ENCODE assay signal across 22 cellular contexts in genomic region chr7:6440381-6440780, GRCh38.
"Had no signal": no experiment of that assay in that cellular context is flagged by ENCODE, and none has a peak within 500 bp of the region (broad histone marks: within the 10 kb centered on the region; RNA-seq: fewer than 3 reads in every experiment).

No MANE protein-coding gene starts in this region.

- H3K9me3 Mint-ChIP-seq: activated CD8-positive, alpha-beta T cell treated with anti-CD3 and anti-CD28 coated beads for 36 hours; activated T-helper 1 cell treated with anti-CD3 and anti-CD28 coated beads, Interleukin-12 subunit alpha, Interleukin-12 subunit beta, Interleukin-2, Interleukin-4 antibody, amounts not matched to agents 30 ng/mL and 10 ng/mL and 1 ng/mL, durations not matched to agents 14 hours and 24 hours and 36 hours; mesothelial cell of epicardium; natural killer cell treated with Interleukin-12 subunit alpha and Interleukin-12 subunit beta and Interleukin-15 and Interleukin-18, amount 100 ng/mL, for 72 hours; stimulated activated naive CD8-positive, alpha-beta T cell treated with anti-CD3 and anti-CD28 coated beads, Interleukin-15, Interleukin-2, amounts not matched to agents 100 ng/mL and 50 ng/mL, for 24 hours; T-helper 1 cell treated with Interleukin-12 subunit alpha and Interleukin-12 subunit beta and Interleukin-4 antibody, amounts not matched to agents 30 μg/mL and 1 μg/mL, for 36 hours had no signal

- H3K9me3 ChIP-seq: left ventricle myocardium inferior, pancreas, right lobe of liver, thyroid gland, upper lobe of right lung had no signal

- H3K4me3 ChIP-seq: left ventricle myocardium inferior, pancreas, right lobe of liver, skin epidermis, thyroid gland, upper lobe of right lung had no signal

- H3K27me3 Mint-ChIP-seq: activated CD8-positive, alpha-beta memory T cell treated with anti-CD3 and anti-CD28 coated beads, Interleukin-2, amount 10 ng/mL, durations not matched to agents 7 days and 5 days; activated CD8-positive, alpha-beta T cell treated with anti-CD3 and anti-CD28 coated beads for 36 hours; natural killer cell treated with Interleukin-12 subunit alpha and Interleukin-12 subunit beta and Interleukin-15 and Interleukin-18, amount 100 ng/mL, for 72 hours; stimulated activated naive CD8-positive, alpha-beta T cell treated with anti-CD3 and anti-CD28 coated beads, Interleukin-15, Interleukin-2, amounts not matched to agents 100 ng/mL and 50 ng/mL, for 24 hours had no signal

- DNase-seq: activated CD4-positive, alpha-beta T cell treated with anti-CD3 and anti-CD28 coated beads for 48 hours; activated CD8-positive, alpha-beta memory T cell treated with anti-CD3 and anti-CD28 coated beads, Interleukin-2, amount 10 ng/mL, durations not matched to agents 7 days and 5 days; activated CD8-positive, alpha-beta T cell treated with anti-CD3 and anti-CD28 coated beads for 36 hours; activated gamma-delta T cell; activated T-cell treated with anti-CD3 and anti-CD28 coated beads for 4 hours; anterior cingulate cortex; effector CD4-positive, alpha-beta T cell; left ventricle myocardium inferior; pancreas; right lobe of liver; stimulated activated CD4-positive, alpha-beta T cell treated with anti-CD3 and anti-CD28 coated beads, Interleukin-1b, Interleukin-23, amount 100 ng/mL, for 48 hours; substantia nigra; T1000; thyroid gland; upper lobe of right lung had no signal

- H3K27ac Mint-ChIP-seq: activated CD8-positive, alpha-beta memory T cell treated with anti-CD3 and anti-CD28 coated beads, Interleukin-2, amount 10 ng/mL, durations not matched to agents 7 days and 5 days; activated CD8-positive, alpha-beta T cell treated with anti-CD3 and anti-CD28 coated beads for 36 hours; activated T-helper 1 cell treated with anti-CD3 and anti-CD28 coated beads, Interleukin-12 subunit alpha, Interleukin-12 subunit beta, Interleukin-2, Interleukin-4 antibody, amounts not matched to agents 30 ng/mL and 10 ng/mL and 1 ng/mL, durations not matched to agents 14 hours and 24 hours and 36 hours; brain; mesothelial cell of epicardium; natural killer cell treated with Interleukin-12 subunit alpha and Interleukin-12 subunit beta and Interleukin-15 and Interleukin-18, amount 100 ng/mL, for 72 hours; stimulated activated naive CD8-positive, alpha-beta T cell treated with anti-CD3 and anti-CD28 coated beads, Interleukin-15, Interleukin-2, amounts not matched to agents 100 ng/mL and 50 ng/mL, for 24 hours; T-helper 1 cell treated with Interleukin-12 subunit alpha and Interleukin-12 subunit beta and Interleukin-4 antibody, amounts not matched to agents 30 μg/mL and 1 μg/mL, for 36 hours had no signal

- H3K27me3 ChIP-seq: pancreas, right lobe of liver, thyroid gland, upper lobe of right lung had no signal

- ATAC-seq: activated CD8-positive, alpha-beta memory T cell treated with anti-CD3 and anti-CD28 coated beads, Interleukin-2, amount 10 ng/mL, durations not matched to agents 7 days and 5 days; activated CD8-positive, alpha-beta T cell treated with anti-CD3 and anti-CD28 coated beads for 36 hours; natural killer cell treated with Interleukin-12 subunit alpha and Interleukin-12 subunit beta and Interleukin-15 and Interleukin-18, amount 100 ng/mL, for 72 hours; pancreas; right lobe of liver; upper lobe of right lung had no signal

- H3K27ac ChIP-seq: left ventricle myocardium inferior, pancreas, right lobe of liver, skin epidermis, thyroid gland, upper lobe of right lung had no signal

- H3K4me3 Mint-ChIP-seq: activated CD8-positive, alpha-beta memory T cell treated with anti-CD3 and anti-CD28 coated beads, Interleukin-2, amount 10 ng/mL, durations not matched to agents 7 days and 5 days; activated CD8-positive, alpha-beta T cell treated with anti-CD3 and anti-CD28 coated beads for 36 hours; activated T-helper 1 cell treated with anti-CD3 and anti-CD28 coated beads, Interleukin-12 subunit alpha, Interleukin-12 subunit beta, Interleukin-2, Interleukin-4 antibody, amounts not matched to agents 30 ng/mL and 10 ng/mL and 1 ng/mL, durations not matched to agents 14 hours and 24 hours and 36 hours; brain; mesothelial cell of epicardium; natural killer cell treated with Interleukin-12 subunit alpha and Interleukin-12 subunit beta and Interleukin-15 and Interleukin-18, amount 100 ng/mL, for 72 hours; stimulated activated naive CD8-positive, alpha-beta T cell treated with anti-CD3 and anti-CD28 coated beads, Interleukin-15, Interleukin-2, amounts not matched to agents 100 ng/mL and 50 ng/mL, for 24 hours; T-helper 1 cell treated with Interleukin-12 subunit alpha and Interleukin-12 subunit beta and Interleukin-4 antibody, amounts not matched to agents 30 μg/mL and 1 μg/mL, for 36 hours had no signal
